20 cellular contexts compared by ENCODE assay signal in genomic region chr9:111147021-111147420, GRCh38.
"Had no signal": no experiment of that assay in that cellular context is flagged by ENCODE, and none has a peak within 500 bp of the region (broad histone marks: within the 10 kb centered on the region; RNA-seq: fewer than 3 reads in every experiment).

No MANE protein-coding gene starts in this region.

- H3K27ac Mint-ChIP-seq: effector memory CD8-positive, alpha-beta T cell; naive thymus-derived CD4-positive, alpha-beta T cell had no signal

- H3K4me3 Mint-ChIP-seq: effector memory CD8-positive, alpha-beta T cell; naive thymus-derived CD4-positive, alpha-beta T cell had no signal

- H3K4me3 ChIP-seq: esophagus muscularis mucosa, gastrocnemius medialis, left ventricle myocardium inferior, lung, stomach, thoracic aorta, transverse colon had no signal

- ATAC-seq: effector memory CD8-positive, alpha-beta T cell; gastrocnemius medialis; left cardiac atrium; naive thymus-derived CD4-positive, alpha-beta T cell; sciatic nerve had no signal

- H3K36me3 Mint-ChIP-seq: naive thymus-derived CD4-positive, alpha-beta T cell had no signal

- H3K27ac ChIP-seq: epithelial cell of prostate, esophagus muscularis mucosa, gastrocnemius medialis, left ventricle myocardium inferior, stomach, thoracic aorta, transverse colon had no signal

- H3K36me3 ChIP-seq: esophagus muscularis mucosa, gastrocnemius medialis, left ventricle myocardium inferior, stomach, thoracic aorta, transverse colon had no signal

- H3K4me1 ChIP-seq: esophagus muscularis mucosa, gastrocnemius medialis, left ventricle myocardium inferior, stomach, transverse colon had no signal

- H3K27me3 ChIP-seq: esophagus muscularis mucosa, gastrocnemius medialis, stomach, transverse colon had no signal

- H3K4me1 Mint-ChIP-seq: naive thymus-derived CD4-positive, alpha-beta T cell had no signal

- DNase-seq: effector memory CD8-positive, alpha-beta T cell; gastrocnemius medialis; glutamatergic neuron; islet precursor cell; left cardiac atrium; left ventricle myocardium inferior; mesendoderm; naive thymus-derived CD4-positive, alpha-beta T cell; posterior cingulate gyrus; small intestine; stimulated activated CD4-positive, alpha-beta T cell treated with anti-CD3 and anti-CD28 coated beads, Interleukin-12 subunit alpha, Interleukin-12 subunit beta, amount 100 ng/mL, for 4 hours; stimulated activated naive CD4-positive, alpha-beta T cell; stomach; substantia nigra; transverse colon had no signal

- H3K9me3 Mint-ChIP-seq: effector memory CD8-positive, alpha-beta T cell had no signal

- H3K9me3 ChIP-seq: esophagus muscularis mucosa, gastrocnemius medialis, left ventricle myocardium inferior, stomach, thoracic aorta, transverse colon had no signal

- H3K27me3 Mint-ChIP-seq: effector memory CD8-positive, alpha-beta T cell had no signal
